Comparison of ENCODE assay signal across 1 cellular context in genomic region chr16:53384610-53385009, GRCh38.
TF ChIP-seq lines count a peak whose summit lies in the region.

No MANE protein-coding gene starts in this region.

TF ChIP-seq in GM23338, 12 proteins besides CTCF, POLR2A, EP300 and RAD21:
- TF ChIP-seq ZNF462 (CRISPR knock-in tag; IDR thresholded peaks at IDR 0.05) (peak; percentile 38; the same call in 1 of the 2 replicates), CREB1 (CRISPR knock-in tag; IDR thresholded peaks at IDR 0.05; ENCODE audit: low read depth) (peak; percentile 13; the same call in 1 of the 2 replicates)
